In genomic region chr17:7560172-7561027, GRCh38 we compare ENCODE assay signal across 8 cellular contexts.
A peak's percentile ranks its signal among the peaks of the same experiment; 100 is the strongest.
DNase-seq lines count a peak whose midpoint lies in the region; ATAC-seq and TF ChIP-seq lines count a peak whose summit lies in the region.

No MANE protein-coding gene starts in this region.

- peak overlapping the region; percentile 99 for H3K9ac ChIP-seq in SU-DHL-6 (ENCODE audit: low read length)

- no peaks in the 10 kb centered on the region for H3K9me2 ChIP-seq in SU-DHL-6 (replicated peaks; ENCODE audit: insufficient read depth, low read length)

- no peak overlapping the region for H2AFZ ChIP-seq in SU-DHL-6 (ENCODE audit: low read depth, low read length, severe bottlenecking)

- H3F3A ChIP-seq in SU-DHL-6 (ENCODE audit: insufficient read depth): no peaks in the 10 kb centered on the region

- CTCF ChIA-PET in HEK293T (lab: Yijun Ruan, JAX): interaction anchor here (0.5 to 2.5 kb wide), 26 partner anchors 8 to 375 kb away, joined by 3 to 43 read pairs (median 4); partner anchors contain the start of genes FGF11, SLC2A4 and TNFSF12

- H4K20me1 ChIP-seq in SU-DHL-6 (ENCODE audit: low read depth, low read length): no peaks in the 10 kb centered on the region

- DNase-seq in AG09309 (ENCODE audit: low read depth) (no peak), HEK293T (ENCODE audit: extremely low spot score) (peak; percentile 80), caudate nucleus (lab: John Stamatoyannopoulos, UW) (peak in 9 of 61 donors; percentile 4 to 54 (median 26))
- peak; percentile 51 to 61 (median 52) for DNase-seq in stimulated activated CD4-positive, alpha-beta T cell treated with anti-CD3 and anti-CD28 coated beads, TNF-alpha, amount 100 ng/mL, for 48 hours (ENCODE audit: low read depth in 3 of 3)

- H3K9me3 ChIP-seq in SU-DHL-6 (ENCODE audit: insufficient read depth, low read length): no peaks in the 10 kb centered on the region

- peak overlapping the region; percentile 82 for H3K4me3 ChIP-seq in AG09309 (ENCODE audit: control insufficient read depth, low read depth, low read length)
- H3K4me3 ChIP-seq in SU-DHL-6 (ENCODE audit: insufficient read depth, low read length, poor library complexity, severe bottlenecking): peak overlapping the region; percentile 95

- H3K4me2 ChIP-seq in SU-DHL-6 (ENCODE audit: low read depth, low read length, poor library complexity, severe bottlenecking): peak overlapping the region; percentile 82

- H3K27me3 ChIP-seq in SU-DHL-6 (ENCODE audit: low read length) (no peaks in the 10 kb centered on the region), layer of hippocampus (ENCODE audit: control insufficient read depth, insufficient read depth, low read length) (no peaks in the 10 kb centered on the region)

- ATAC-seq in HG02973 (IDR thresholded peaks at IDR 0.05; ENCODE audit: unreplicated experiment): no peak
- no peak for ATAC-seq in GM18909 (IDR thresholded peaks at IDR 0.05; ENCODE audit: poor library complexity, unreplicated experiment)

- TF ChIP-seq CTCF in AG09309 (IDR thresholded peaks at IDR 0.05; ENCODE audit: control insufficient read depth, insufficient read depth, low read depth, low read length, missing control alignments) (peak; percentile 72), SU-DHL-6 (IDR thresholded peaks at IDR 0.05; ENCODE audit: insufficient read depth, low read length, poor library complexity, severe bottlenecking) (no peak)

- POLR2A ChIA-PET in HEK293T (lab: Yijun Ruan, JAX): interaction anchor here (0.8 to 3.0 kb wide), 34 partner anchors 9 to 515 kb away, joined by 3 to 25 read pairs (median 4); partner anchors contain the start of genes CD68, FXR2, KCTD11 and MPDU1

- peaks cover 29% of the 10 kb centered on the region for H3K79me2 ChIP-seq in SU-DHL-6 (ENCODE audit: insufficient read depth, low read length)

- H3K27ac ChIP-seq in SU-DHL-6 (ENCODE audit: low read depth, low read length) (no peak overlapping the region), caudate nucleus (ENCODE audit: low read depth, low read length) (peak overlapping the region; percentile 96), layer of hippocampus (ENCODE audit: low read depth, low read length) (peak overlapping the region; percentile 96)

- peaks cover 5% of the 10 kb centered on the region; the same call in 1 of the 2 replicates for H3K36me3 ChIP-seq in SU-DHL-6 (ENCODE audit: low read length)

TF ChIP-seq in HEK293T, 16 proteins besides CTCF, POLR2A, EP300 and RAD21:
- no peak for TF ChIP-seq BHLHE40 (IDR thresholded peaks at IDR 0.05; ENCODE audit: borderline replicate concordance)
- TF ChIP-seq L3MBTL2 (conservative IDR thresholded peaks at IDR 0.05): no peak
- TF ChIP-seq SP1 (IDR thresholded peaks at IDR 0.05): no peak
- TF ChIP-seq ELF4 (IDR thresholded peaks at IDR 0.05): no peak
